10 cellular contexts compared by ENCODE assay signal in genomic region chr22:19887251-19887985, GRCh38. TPM values are rescaled to one million over a fixed set of nuclear protein-coding genes. Genes with fewer than 3 reads are reported as not detected.
DNase-seq lines count a peak whose midpoint lies in the region; ATAC-seq and TF ChIP-seq lines count a peak whose summit lies in the region.
"Had no signal": no experiment of that assay in that cellular context is flagged by ENCODE, and none has a peak within 500 bp of the region (broad histone marks: within the 10 kb centered on the region; RNA-seq: fewer than 3 reads in every experiment).

No MANE protein-coding gene starts in this region.

- ATAC-seq in HG02870 (IDR thresholded peaks at IDR 0.05; ENCODE audit: unreplicated experiment) = no peak
- ATAC-seq: foreskin keratinocyte had no signal

- no peak overlapping the region for H2AFZ ChIP-seq in fibroblast of lung (ENCODE audit: low read length)

- H3K4me1 ChIP-seq in fibroblast of lung (ENCODE audit: control insufficient read depth, extremely low read depth, insufficient read depth, low read length) (peaks cover 27% of the 10 kb centered on the region), spleen (peaks cover 18 to 70% (median 40%) of the 10 kb centered on the region in 6 donors)

- no peaks in the 10 kb centered on the region for H3K79me2 ChIP-seq in fibroblast of lung (ENCODE audit: control insufficient read depth, insufficient read depth, low read length)

- TF ChIP-seq CTCF in fibroblast of lung (conservative IDR thresholded peaks at IDR 0.05 in 1 of 2, IDR thresholded peaks at IDR 0.05 in 1 of 2; ENCODE audit: low read depth in 1 of 2, low read length in 2 of 2) (no peak), spleen (IDR thresholded peaks at IDR 0.05 in 8 of 11, conservative IDR thresholded peaks at IDR 0.05 in 3 of 11) (no peak)

- H4K20me1 ChIP-seq in fibroblast of lung (ENCODE audit: control insufficient read depth, extremely low read depth, insufficient read depth, low read length) = no peaks in the 10 kb centered on the region

- H3K4me3 ChIP-seq in SK-N-MC (no peak overlapping the region), fibroblast of lung (replicated peaks in 1 of 4; ENCODE audit: control extremely low read depth in 1 of 4, insufficient read depth in 1 of 4, low read depth in 3 of 4, low read length in 4 of 4) (no peak overlapping the region), spleen (peak overlapping the region in 1 of 8 donors; percentile 35)

- 79 to 88% (median 83%) methylated on average over 12 to 16 of the region's 16 CpGs for WGBS in spleen, 5 donors

- peak; percentile 52 for DNase-seq in activated T-cell treated with anti-CD3 and anti-CD28 coated beads, Interleukin-2, amount 50 U/mL, for 1 hour
- no peak for DNase-seq in activated T-cell treated with anti-CD3 and anti-CD28 coated beads, Interleukin-2, amount 50 U/mL, for 48 hours
- no peak for DNase-seq in SK-N-MC (ENCODE audit: low read depth, low spot score)
- no peak for DNase-seq in fibroblast of lung (ENCODE audit: low read depth in 2 of 2)
- DNase-seq in spleen = peak; percentile 81
- DNase-seq in CD1c-positive myeloid dendritic cell (ENCODE audit: extremely low spot score) = no peak
- DNase-seq in stimulated activated naive CD4-positive, alpha-beta T cell treated with Interleukin-2 at 50 U/mL for 16 hours (lab: John Stamatoyannopoulos, UW) = no peak
- DNase-seq: NCI-H1092 had no signal

- TF ChIP-seq POLR2A in spleen (IDR thresholded peaks at IDR 0.05) = no peak

- intact Hi-C loops in spleen (cut with DNase I; ENCODE audit: low total_unique reads) = no loop called here

- H3K36me3 ChIP-seq in SK-N-MC (ENCODE audit: insufficient read depth, low read length) = no peaks in the 10 kb centered on the region
- no peaks in the 10 kb centered on the region for H3K36me3 ChIP-seq in fibroblast of lung (ENCODE audit: control insufficient read depth, insufficient read depth, low read length)
- peaks cover 0 to 42% (median 0%) of the 10 kb centered on the region in 6 donors for H3K36me3 ChIP-seq in spleen

- H3K9ac ChIP-seq in SK-N-MC (ENCODE audit: insufficient read length) (no peak overlapping the region), fibroblast of lung (ENCODE audit: insufficient read depth, low read length) (no peak overlapping the region)

- H3K27me3 ChIP-seq in fibroblast of lung (ENCODE audit: control insufficient read depth, insufficient read depth, low read length) (no peaks in the 10 kb centered on the region), spleen (replicated peaks in 1 of 7) (no peaks in the 10 kb centered on the region)
- H3K27me3 ChIP-seq: foreskin keratinocyte had no signal

- H3K9me3 ChIP-seq in SK-N-MC (ENCODE audit: low read depth, low read length) (no peaks in the 10 kb centered on the region), fibroblast of lung (ENCODE audit: control insufficient read depth, insufficient read depth, low read depth, low read length) (no peaks in the 10 kb centered on the region), spleen (no peaks in the 10 kb centered on the region)

- H3K27ac ChIP-seq in SK-N-MC = peak overlapping the region; percentile 67
- peak overlapping the region; percentile 46 for H3K27ac ChIP-seq in fibroblast of lung (ENCODE audit: insufficient read depth, low read length)
- H3K27ac ChIP-seq in spleen = peak overlapping the region in 7 of 8 donors; percentile 24 to 86 (median 80)
- H3K27ac ChIP-seq: foreskin keratinocyte had no signal

- no peak overlapping the region for H3K4me2 ChIP-seq in fibroblast of lung (ENCODE audit: extremely low read depth, insufficient read depth, low read length)

RNA-seq across cellular contexts. Expression of gene GNB1L, which starts 32.7 kb away (rescaled TPM):
- total RNA-seq in fibroblast of lung (6.4 and 7.8 TPM in 2 replicates), spleen (1 to 10 TPM; 5.7 to 8.1 (median 7.9) TPM)
- polyA plus RNA-seq in fibroblast of lung (1.4 and 2.1 TPM in 2 replicates), spleen (10 to 100 TPM in 2 of 3 donors, 1 to 10 TPM in 1; 7.7 to 10.4 (median 10.1) TPM)
- polyA plus RNA-seq in fibroblast of lung (2012) = 4.0 and 6.5 TPM in 2 replicates
- polyA minus RNA-seq in fibroblast of lung (ENCODE audit: low replicate concordance) = 0.71 and 1.3 TPM in 2 replicates

RNA-seq across cellular contexts. Expression of gene RTL10, which starts 32.7 kb away (rescaled TPM):
- 7.3 and 7.7 TPM in 2 replicates for total RNA-seq in fibroblast of lung
- polyA plus RNA-seq in fibroblast of lung = 5.6 and 6.5 TPM in 2 replicates
- 7.5 and 8.7 TPM in 2 replicates for polyA plus RNA-seq in fibroblast of lung (2012)
- polyA minus RNA-seq in fibroblast of lung (ENCODE audit: low replicate concordance) = 22.6 and 34.5 TPM in 2 replicates
- total RNA-seq in spleen = 10 to 100 TPM; 17.0 to 22.9 (median 18.8) TPM
- polyA plus RNA-seq in spleen = 10 to 100 TPM in 2 of 3 donors, 1 to 10 TPM in 1; 8.3 to 13.4 (median 10.8) TPM

RNA-seq across cellular contexts. Expression of gene COMT, which starts 54.2 kb away (rescaled TPM):
- total RNA-seq in fibroblast of lung (192 and 305 TPM in 2 replicates), spleen (100 to 1,000 TPM in 5 of 7 donors, 10 to 100 TPM in 2; 86.4 to 216 (median 116) TPM)
- polyA plus RNA-seq in fibroblast of lung (150 and 208 TPM in 2 replicates), spleen (10 to 100 TPM; 63.5 to 98.0 (median 86.1) TPM)
- 201 and 240 TPM in 2 replicates for polyA plus RNA-seq in fibroblast of lung (2012)
- 94.0 and 188 TPM in 2 replicates for polyA minus RNA-seq in fibroblast of lung (ENCODE audit: low replicate concordance)

RNA-seq across cellular contexts. Expression of gene TXNRD2, which starts 54.2 kb away (rescaled TPM):
- total RNA-seq in fibroblast of lung (18.2 and 30.7 TPM in 2 replicates), spleen (10 to 100 TPM; 21.6 to 44.8 (median 34.9) TPM)
- polyA plus RNA-seq in fibroblast of lung (13.2 and 19.7 TPM in 2 replicates), spleen (10 to 100 TPM; 23.3 to 45.9 (median 45.0) TPM)
- polyA plus RNA-seq in fibroblast of lung (2012) = 17.7 and 33.3 TPM in 2 replicates
- 32.4 and 45.4 TPM in 2 replicates for polyA minus RNA-seq in fibroblast of lung (ENCODE audit: low replicate concordance)

Comparison
In these comparisons a context has a peak if more than half of its experiments do, and no peak if none do; other contexts are left out.
1. DNase-seq: peak in activated T-cell treated with anti-CD3 and anti-CD28 coated beads, Interleukin-2, amount 50 U/mL, for 1 hour (single experiment) and spleen (single experiment); none in activated T-cell treated with anti-CD3 and anti-CD28 coated beads, Interleukin-2, amount 50 U/mL, for 48 hours (0 of 2), SK-N-MC (single experiment), fibroblast of lung (0 of 2), CD1c-positive myeloid dendritic cell (single experiment) and stimulated activated naive CD4-positive, alpha-beta T cell treated with Interleukin-2 at 50 U/mL for 16 hours (single experiment).
2. Peak in every context shown above with its lines, with median percentiles within 50 percentile points of each other: H3K27ac ChIP-seq.